Comparison of ENCODE assay signal across 20 cellular contexts in the genomic region with DNA sequence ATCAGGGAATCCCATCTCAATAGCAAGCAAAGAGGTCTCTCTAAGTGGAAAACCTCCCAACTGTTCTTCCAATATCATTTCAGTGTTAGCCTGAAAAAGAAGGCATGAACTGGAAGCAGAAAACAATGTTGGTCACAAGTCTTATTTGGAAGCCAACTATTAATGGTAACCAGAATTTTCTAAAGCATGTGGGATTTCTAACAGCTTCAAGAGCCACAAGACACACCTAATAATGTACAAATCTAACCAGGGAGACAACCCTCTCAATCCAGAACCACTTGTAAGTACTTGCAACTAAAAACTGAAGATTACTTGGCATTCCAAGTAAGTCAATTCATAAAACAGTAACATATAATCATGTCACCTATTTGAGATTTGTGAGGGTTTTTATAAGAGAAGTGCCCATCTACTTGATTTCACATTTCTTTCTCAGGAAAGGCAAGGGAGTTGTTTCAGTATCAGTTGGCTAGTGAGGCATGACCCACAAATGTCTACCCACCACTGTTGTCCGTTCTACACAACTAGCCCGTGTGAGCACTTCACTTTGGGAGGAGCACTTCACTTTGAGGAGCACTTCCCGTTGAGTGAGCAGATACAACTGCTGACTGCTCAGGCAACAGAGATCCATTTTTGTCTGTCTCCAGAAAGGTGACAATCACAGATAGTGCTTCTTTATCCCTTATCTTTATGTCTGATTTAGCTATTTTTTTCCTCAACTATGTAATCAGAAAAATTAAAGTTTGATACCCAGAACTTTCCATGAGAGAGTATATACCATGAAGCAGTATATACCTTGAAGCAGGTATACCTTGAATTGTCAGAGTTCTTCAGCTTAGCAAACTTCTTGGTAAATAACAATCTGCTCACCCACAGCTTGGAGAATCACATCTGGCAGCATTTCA. TPM values are rescaled to one million over a fixed set of nuclear protein-coding genes. Genes with fewer than 3 reads are reported as not detected.
DNase-seq lines count a peak whose midpoint lies in the region; ATAC-seq and TF ChIP-seq lines count a peak whose summit lies in the region.
"Had no signal": no experiment of that assay in that cellular context is flagged by ENCODE, and none has a peak within 500 bp of the region (broad histone marks: within the 10 kb centered on the region; RNA-seq: fewer than 3 reads in every experiment).

No MANE protein-coding gene starts in this region.

- H3K4me1 Mint-ChIP-seq in progenitor cell of endocrine pancreas (ENCODE audit: low read depth), result no peaks in the 10 kb centered on the region
- peaks cover 15 to 49% (median 36%) of the 10 kb centered on the region in 4 donors for H3K4me1 Mint-ChIP-seq in naive thymus-derived CD8-positive, alpha-beta T cell

- H3K79me2 ChIP-seq in fibroblast of lung (ENCODE audit: control insufficient read depth, insufficient read depth, low read length), result peaks cover 41% of the 10 kb centered on the region

- no peak overlapping the region for H3K4me3 Mint-ChIP-seq in progenitor cell of endocrine pancreas (ENCODE audit: low read depth)
- no peak overlapping the region for H3K4me3 Mint-ChIP-seq in naive thymus-derived CD8-positive, alpha-beta T cell
- H3K4me3 Mint-ChIP-seq: memory B cell, T-helper 17 cell had no signal

- ATAC-seq in naive thymus-derived CD8-positive, alpha-beta T cell, result no peak
- ATAC-seq: T-helper 17 cell had no signal

- no peak overlapping the region for H2AFZ ChIP-seq in fibroblast of lung (ENCODE audit: low read length)

- POLR2A ChIA-PET in HEK293 (lab: Yijun Ruan, JAX), result interaction anchor here (1.0 to 1.4 kb wide), 2 partner anchors 11 to 12 kb away, joined by 3 read pairs; a partner anchor contains a TSS
- POLR2A ChIA-PET in naive thymus-derived CD8-positive, alpha-beta T cell (lab: Charles Lee), result interaction anchor here (0.7 to 1.4 kb wide), 4 partner anchors 7 to 939 kb away, joined by 4 to 7 read pairs (median 7); no protein-coding TSS in a partner anchor

- intact Hi-C loops in uterus (cut with DNase I; ENCODE audit: low total_unique reads), result no loop called here

- no peaks in the 10 kb centered on the region for H3K36me3 Mint-ChIP-seq in progenitor cell of endocrine pancreas (ENCODE audit: insufficient read depth)
- peaks cover 0 to 16% (median 2%) of the 10 kb centered on the region in 3 donors for H3K36me3 Mint-ChIP-seq in naive thymus-derived CD8-positive, alpha-beta T cell
- H3K36me3 Mint-ChIP-seq: immature natural killer cell had no signal

- H3K4me1 ChIP-seq in HEK293 (ENCODE audit: control insufficient read depth, insufficient read depth, low read length) (no peaks in the 10 kb centered on the region), fibroblast of lung (ENCODE audit: control insufficient read depth, extremely low read depth, insufficient read depth, low read length) (peaks cover 5% of the 10 kb centered on the region), uterus (peaks cover 0 to 3% of the 10 kb centered on the region in 2 donors)

- CTCF ChIA-PET in HEK293 (lab: Yijun Ruan, JAX), result interaction anchor here (0.7 kb wide), 1 partner anchor 156 kb away, joined by 3 read pairs; no protein-coding TSS in a partner anchor

- H3K36me3 ChIP-seq in HEK293 (ENCODE audit: control insufficient read depth in 2 of 2, insufficient read depth in 1 of 2, low read length in 2 of 2), result no peaks in the 10 kb centered on the region
- no peaks in the 10 kb centered on the region for H3K36me3 ChIP-seq in fibroblast of lung (ENCODE audit: control insufficient read depth, insufficient read depth, low read length)
- no peaks in the 10 kb centered on the region for H3K36me3 ChIP-seq in uterus
- H3K36me3 ChIP-seq: spleen had no signal

- H3K27me3 ChIP-seq in fibroblast of lung (ENCODE audit: control insufficient read depth, insufficient read depth, low read length), result no peaks in the 10 kb centered on the region
- H3K27me3 ChIP-seq in uterus, result no peaks in the 10 kb centered on the region
- H3K27me3 ChIP-seq: spleen had no signal

- no peaks in the 10 kb centered on the region for H4K20me1 ChIP-seq in fibroblast of lung (ENCODE audit: control insufficient read depth, extremely low read depth, insufficient read depth, low read length)

- DNase-seq in AG10803 (ENCODE audit: low read depth), result peak; percentile 50
- no peak for DNase-seq in fibroblast of lung (ENCODE audit: low read depth in 2 of 2)
- DNase-seq in progenitor cell of endocrine pancreas (ENCODE audit: low spot score, unreplicated experiment), result no peak
- no peak for DNase-seq in coronary artery (ENCODE audit: low spot score)
- no peak for DNase-seq in naive thymus-derived CD8-positive, alpha-beta T cell
- DNase-seq in uterus, result no peak
- no peak for DNase-seq in AG20443 (ENCODE audit: low spot score)
- DNase-seq: activated CD4-positive, CD25-positive, alpha-beta regulatory T cell treated with anti-CD3 and anti-CD28 coated beads, Interleukin-2, amount 50 U/mL, for 72 hours; activated effector memory CD4-positive, alpha-beta T cell treated with anti-CD3 and anti-CD28 coated beads, Interleukin-2, amount 50 U/mL, for 16 hours; dermis blood vessel endothelial cell; GF-D8; glutamatergic neuron; H7; immature natural killer cell; Kasumi-1; NCI-H1417; spleen; T-helper 17 cell had no signal

- H3K4me2 ChIP-seq in fibroblast of lung (ENCODE audit: extremely low read depth, insufficient read depth, low read length), result peak overlapping the region; percentile 48

- peak overlapping the region; percentile 77 for H3K27ac Mint-ChIP-seq in progenitor cell of endocrine pancreas
- peak overlapping the region in 4 of 10 donors; percentile 1 to 82 (median 57) for H3K27ac Mint-ChIP-seq in naive thymus-derived CD8-positive, alpha-beta T cell
- H3K27ac Mint-ChIP-seq: memory B cell, T-helper 17 cell had no signal

- H3K9me3 ChIP-seq in HEK293 (ENCODE audit: control insufficient read depth, insufficient read depth, low read depth, low read length), result no peaks in the 10 kb centered on the region
- no peaks in the 10 kb centered on the region for H3K9me3 ChIP-seq in fibroblast of lung (ENCODE audit: control insufficient read depth, insufficient read depth, low read depth, low read length)
- no peaks in the 10 kb centered on the region for H3K9me3 ChIP-seq in uterus
- H3K9me3 ChIP-seq: spleen had no signal

- TF ChIP-seq POLR2A in uterus (IDR thresholded peaks at IDR 0.05), result no peak

- H3K9ac ChIP-seq in fibroblast of lung (ENCODE audit: insufficient read depth, low read length), result no peak overlapping the region

- H3K4me3 ChIP-seq in AG10803 (ENCODE audit: low read length), result no peak overlapping the region
- H3K4me3 ChIP-seq in HEK293 (ENCODE audit: low read depth, low read length), result no peak overlapping the region
- no peak overlapping the region for H3K4me3 ChIP-seq in fibroblast of lung (replicated peaks in 1 of 4; ENCODE audit: control extremely low read depth in 1 of 4, insufficient read depth in 1 of 4, low read depth in 3 of 4, low read length in 4 of 4)
- no peak overlapping the region for H3K4me3 ChIP-seq in coronary artery
- H3K4me3 ChIP-seq in uterus, result no peak overlapping the region
- H3K4me3 ChIP-seq: spleen had no signal

- TF ChIP-seq CTCF in AG10803 (conservative IDR thresholded peaks at IDR 0.05; ENCODE audit: low read length) (no peak), HEK293 (tag by site-specific recombination; IDR thresholded peaks at IDR 0.05) (no peak), fibroblast of lung (conservative IDR thresholded peaks at IDR 0.05 in 1 of 2, IDR thresholded peaks at IDR 0.05 in 1 of 2; ENCODE audit: low read depth in 1 of 2, low read length in 2 of 2) (no peak), progenitor cell of endocrine pancreas (IDR thresholded peaks at IDR 0.05; ENCODE audit: unreplicated experiment) (no peak), coronary artery (IDR thresholded peaks at IDR 0.05) (no peak), uterus (IDR thresholded peaks at IDR 0.05) (no peak)

- H3K27me3 Mint-ChIP-seq in progenitor cell of endocrine pancreas, result no peaks in the 10 kb centered on the region
- no peaks in the 10 kb centered on the region for H3K27me3 Mint-ChIP-seq in naive thymus-derived CD8-positive, alpha-beta T cell
- H3K27me3 Mint-ChIP-seq: memory B cell, T-helper 17 cell had no signal

- no peaks in the 10 kb centered on the region for H3K9me3 Mint-ChIP-seq in progenitor cell of endocrine pancreas (ENCODE audit: low read depth)
- no peaks in the 10 kb centered on the region for H3K9me3 Mint-ChIP-seq in naive thymus-derived CD8-positive, alpha-beta T cell
- H3K9me3 Mint-ChIP-seq: immature natural killer cell, memory B cell had no signal

- no peak overlapping the region for H3K27ac ChIP-seq in HEK293 (ENCODE audit: extremely low read depth, low read depth, low read length)
- H3K27ac ChIP-seq in fibroblast of lung (ENCODE audit: insufficient read depth, low read length), result no peak overlapping the region
- peak overlapping the region in 1 of 2 donors; percentile 27 for H3K27ac ChIP-seq in coronary artery
- peak overlapping the region in 1 of 2 donors; percentile 34 for H3K27ac ChIP-seq in uterus

TF ChIP-seq in HEK293, 187 proteins besides CTCF, POLR2A, EP300 and RAD21 (continues in another document):
- no peak for TF ChIP-seq ZNF560 (tag by site-specific recombination; IDR thresholded peaks at IDR 0.05; ENCODE audit: borderline replicate concordance)

RNA-seq across cellular contexts. Expression of a gene that starts 11.1 kb away (rescaled TPM):
- 31.3 and 37.2 TPM in 2 replicates for total RNA-seq in fibroblast of lung
- 19.6 and 20.4 TPM in 2 replicates for polyA plus RNA-seq in fibroblast of lung
- 17.8 and 18.6 TPM in 2 replicates for polyA plus RNA-seq in fibroblast of lung (2012)
- 21.8 and 25.1 TPM in 2 replicates for polyA minus RNA-seq in fibroblast of lung (ENCODE audit: low replicate concordance)
- 21.8 and 24.9 TPM in 2 replicates for total RNA-seq in progenitor cell of endocrine pancreas
- 10 to 100 TPM; 18.4 to 18.9 TPM for total RNA-seq in naive thymus-derived CD8-positive, alpha-beta T cell
- 1 to 10 TPM; 7.0 to 9.1 (median 8.3) TPM for polyA plus RNA-seq in naive thymus-derived CD8-positive, alpha-beta T cell
- 10 to 100 TPM in 3 of 4 donors, 1 to 10 TPM in 1; 3.1 to 42.5 (median 17.5) TPM for total RNA-seq in uterus

RNA-seq across cellular contexts. Expression of a gene that starts 22.2 kb away (rescaled TPM):
- total RNA-seq in fibroblast of lung (14.9 and 42.1 TPM in 2 replicates), progenitor cell of endocrine pancreas (0.57 and 0.64 TPM in 2 replicates), uterus (10 to 100 TPM; 13.8 to 29.7 (median 16.2) TPM)
- 35.3 and 41.6 TPM in 2 replicates for polyA plus RNA-seq in fibroblast of lung
- 23.4 and 27.6 TPM in 2 replicates for polyA plus RNA-seq in fibroblast of lung (2012)
- 15.7 and 24.7 TPM in 2 replicates for polyA minus RNA-seq in fibroblast of lung (ENCODE audit: low replicate concordance)
- 10 to 100 TPM; 26.5 to 28.8 TPM for total RNA-seq in naive thymus-derived CD8-positive, alpha-beta T cell
- polyA plus RNA-seq in naive thymus-derived CD8-positive, alpha-beta T cell, result 10 to 100 TPM; 27.8 to 35.5 (median 33.4) TPM
- total RNA-seq: H7 had no signal
